ENCODE assay signal across 8 cellular contexts in the genomic region with DNA sequence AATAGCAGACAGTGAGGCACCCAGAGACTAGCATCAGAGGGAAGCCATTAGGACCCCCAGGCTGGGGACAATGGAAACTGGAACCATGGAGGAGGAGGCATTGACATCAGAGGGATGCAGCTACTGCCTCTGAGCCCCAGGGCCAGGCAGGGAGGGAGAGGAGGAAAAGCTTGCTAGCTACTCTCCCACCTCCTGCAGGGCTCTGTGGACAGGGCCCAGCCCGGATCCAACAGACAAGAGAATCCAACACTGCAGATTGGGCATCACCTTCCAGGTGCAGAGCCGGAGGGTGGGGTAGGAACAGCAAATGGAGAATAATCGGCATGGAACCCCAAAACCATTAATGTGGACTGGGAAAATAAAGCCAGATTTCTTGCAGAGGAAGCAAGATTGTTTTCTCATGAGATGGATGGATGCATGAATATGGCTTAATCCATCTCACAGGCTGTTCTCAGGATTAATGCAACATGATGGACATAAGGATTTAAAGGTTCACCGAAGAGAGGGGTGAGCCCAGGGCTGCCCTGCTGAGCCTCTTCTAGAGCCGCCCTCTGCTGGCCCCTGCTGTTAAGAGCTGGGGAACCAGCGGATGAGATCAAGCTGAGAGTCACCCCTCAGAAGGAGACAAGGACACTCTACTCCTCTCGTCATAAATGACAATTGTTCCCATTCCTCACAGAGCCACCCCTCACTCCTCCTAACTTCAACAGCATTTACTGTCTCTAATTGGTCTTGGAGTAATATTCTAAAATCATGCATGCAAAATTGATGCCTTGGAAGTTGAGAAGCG. TPM values are rescaled to one million over a fixed set of nuclear protein-coding genes. Genes with fewer than 3 reads are reported as not detected.
DNase-seq lines count a peak whose midpoint lies in the region; ATAC-seq and TF ChIP-seq lines count a peak whose summit lies in the region.

No MANE protein-coding gene starts in this region.

- CTCF ChIA-PET in CD8-positive, alpha-beta T cell (lab: Charles Lee), result interaction anchor here (1.0 to 2.3 kb wide), 3 partner anchors 250 to 255 kb away, joined by 3 to 11 read pairs (median 3); no protein-coding TSS in a partner anchor

- DNase-seq in CD8-positive, alpha-beta T cell, result peak in 4 of 7 experiments; percentile 2 to 17 (median 8)
- peak; percentile 25 for DNase-seq in HuH-7 (ENCODE audit: low spot score)
- peak; percentile 1 for DNase-seq in activated gamma-delta T cell treated with anti-CD3 and anti-CD28 coated beads, Interleukin-2, amount 50 U/mL, for 16 hours (ENCODE audit: low read depth)
- no peak for DNase-seq in left lung
- no peak for DNase-seq in ecto neural progenitor cell (ENCODE audit: low spot score)
- DNase-seq in hepatic stellate cell (ENCODE audit: low spot score), result no peak
- DNase-seq in NCI-H345 treated with DMSO at 0.1 percent for 48 hours (lab: John Stamatoyannopoulos, UW; ENCODE audit: unreplicated experiment), result no peak
- DNase-seq in DMS153 treated with DMSO at 0.1 percent for 48 hours (lab: John Stamatoyannopoulos, UW; ENCODE audit: unreplicated experiment), result no peak

- no peak overlapping the region for H3K4me3 Mint-ChIP-seq in CD8-positive, alpha-beta T cell

- no peaks in the 10 kb centered on the region for H3K36me3 Mint-ChIP-seq in CD8-positive, alpha-beta T cell

- no peak for ATAC-seq in CD8-positive, alpha-beta T cell
- ATAC-seq in left lung, result peak; percentile 69

- no peak overlapping the region for H3K4me3 ChIP-seq in CD8-positive, alpha-beta T cell (ENCODE audit: low read depth, low read length)
- H3K4me3 ChIP-seq in left lung, result no peak overlapping the region

- H3K9me3 ChIP-seq in CD8-positive, alpha-beta T cell (ENCODE audit: low read length), result no peaks in the 10 kb centered on the region
- no peaks in the 10 kb centered on the region for H3K9me3 ChIP-seq in left lung

- POLR2A ChIA-PET in CD8-positive, alpha-beta T cell (lab: Charles Lee), result no interaction called here

- H3K36me3 ChIP-seq in CD8-positive, alpha-beta T cell (ENCODE audit: insufficient read depth, low read length), result no peaks in the 10 kb centered on the region
- no peaks in the 10 kb centered on the region for H3K36me3 ChIP-seq in left lung

- TF ChIP-seq CTCF in CD8-positive, alpha-beta T cell (IDR thresholded peaks at IDR 0.05), result peak; percentile 17
- peak in 1 of 2 donors; percentile 12 for TF ChIP-seq CTCF in left lung (IDR thresholded peaks at IDR 0.05)

- H3K27ac ChIP-seq in CD8-positive, alpha-beta T cell (ENCODE audit: low read depth, low read length), result no peak overlapping the region
- H3K27ac ChIP-seq in left lung, result no peak overlapping the region

- no peaks in the 10 kb centered on the region for H3K9me3 Mint-ChIP-seq in CD8-positive, alpha-beta T cell

- no peaks in the 10 kb centered on the region for H3K4me1 ChIP-seq in CD8-positive, alpha-beta T cell (ENCODE audit: insufficient read depth, low read length)
- H3K4me1 ChIP-seq in left lung, result no peaks in the 10 kb centered on the region

- intact Hi-C loops in CD8-positive, alpha-beta T cell (cut with DNase I, micrococcal nuclease), result loop anchor here (1.0 to 5.0 kb wide), 2 partner anchors 250 to 252 kb away; no protein-coding TSS in a partner anchor
- intact Hi-C loops in left lung (cut with DNase I), result no loop called here

- no peaks in the 10 kb centered on the region for H3K27me3 ChIP-seq in CD8-positive, alpha-beta T cell (ENCODE audit: insufficient read depth, low read length)
- peaks cover 0 to 7% of the 10 kb centered on the region in 2 donors for H3K27me3 ChIP-seq in left lung

- H3K27me3 Mint-ChIP-seq in CD8-positive, alpha-beta T cell (ENCODE audit: low read depth), result peaks cover 19% of the 10 kb centered on the region

- no peaks in the 10 kb centered on the region for H3K4me1 Mint-ChIP-seq in CD8-positive, alpha-beta T cell (ENCODE audit: low read depth)

- no peak overlapping the region for H3K27ac Mint-ChIP-seq in CD8-positive, alpha-beta T cell

RNA-seq across cellular contexts. Expression of a gene that starts 48.8 kb away (rescaled TPM):
- total RNA-seq in CD8-positive, alpha-beta T cell, result not detected
- total RNA-seq in left lung, result 1 to 10 TPM in 1 of 2 donors, not detected in 1; 6.4 TPM

RNA-seq across cellular contexts. Expression of a gene that starts 56.6 kb away (rescaled TPM):
- 1 to 10 TPM; 7.7 to 7.9 TPM for total RNA-seq in CD8-positive, alpha-beta T cell
- 10 to 100 TPM; 27.9 to 36.9 TPM for total RNA-seq in left lung

Comparison
In these comparisons a context has a peak if more than half of its experiments do, and no peak if none do; other contexts are left out.
1. DNase-seq: peak in CD8-positive, alpha-beta T cell (4 of 7), HuH-7 (single experiment) and activated gamma-delta T cell treated with anti-CD3 and anti-CD28 coated beads, Interleukin-2, amount 50 U/mL, for 16 hours (single experiment); none in left lung (0 of 2), ecto neural progenitor cell (single experiment), hepatic stellate cell (single experiment), NCI-H345 treated with DMSO at 0.1 percent for 48 hours (single experiment) and DMS153 treated with DMSO at 0.1 percent for 48 hours (single experiment).
2. intact Hi-C loops: an anchor here in CD8-positive, alpha-beta T cell (1.0 to 5.0 kb wide); none called in left lung.